8 cellular contexts compared by ENCODE assay signal in genomic region chr7:99137418-99138180, GRCh38. TPM values are rescaled to one million over a fixed set of nuclear protein-coding genes. Genes with fewer than 3 reads are reported as not detected.
A peak's percentile ranks its signal among the peaks of the same experiment; 100 is the strongest.
DNase-seq lines count a peak whose midpoint lies in the region; ATAC-seq and TF ChIP-seq lines count a peak whose summit lies in the region.
"Had no signal": no experiment of that assay in that cellular context is flagged by ENCODE, and none has a peak within 500 bp of the region (broad histone marks: within the 10 kb centered on the region; RNA-seq: fewer than 3 reads in every experiment).

No MANE protein-coding gene starts in this region.

- H3K27me3 Mint-ChIP-seq in HFFc6 (ENCODE audit: insufficient read depth) (no peaks in the 10 kb centered on the region), chondrocyte (ENCODE audit: low read depth) (no peaks in the 10 kb centered on the region), immature natural killer cell (ENCODE audit: low read depth in 3 of 3) (peaks cover 0 to 6% (median 3%) of the 10 kb centered on the region in 3 donors)
- H3K27me3 Mint-ChIP-seq: activated CD8-positive, alpha-beta memory T cell treated with anti-CD3 and anti-CD28 coated beads, Interleukin-2, amount 10 ng/mL, durations not matched to agents 7 days and 5 days had no signal

- H3K4me1 ChIP-seq in thoracic aorta (ENCODE audit: control insufficient read depth in 1 of 2, low read depth in 2 of 2) (peaks cover 37 to 85% of the 10 kb centered on the region in 2 donors), mucosa of descending colon (ENCODE audit: low read depth) (peaks cover 26% of the 10 kb centered on the region)

- H3K36me3 Mint-ChIP-seq in HFFc6 (ENCODE audit: low read depth) (peaks cover 18% of the 10 kb centered on the region), chondrocyte (ENCODE audit: low read depth) (no peaks in the 10 kb centered on the region), immature natural killer cell (no peaks in the 10 kb centered on the region)

- peaks cover 79% of the 10 kb centered on the region for H3K4me1 Mint-ChIP-seq in HFFc6 (ENCODE audit: low read depth)
- peaks cover 80% of the 10 kb centered on the region for H3K4me1 Mint-ChIP-seq in chondrocyte (ENCODE audit: low read depth)
- peaks cover 56 to 85% of the 10 kb centered on the region in 2 donors for H3K4me1 Mint-ChIP-seq in immature natural killer cell

- H3K9me3 Mint-ChIP-seq in HFFc6: no peaks in the 10 kb centered on the region
- no peaks in the 10 kb centered on the region for H3K9me3 Mint-ChIP-seq in chondrocyte (ENCODE audit: low read depth)
- H3K9me3 Mint-ChIP-seq in immature natural killer cell: peaks cover 0 to 2% (median 0%) of the 10 kb centered on the region in 6 donors

- peak overlapping the region; percentile 59 to 99 for H3K27ac ChIP-seq in thoracic aorta

- ATAC-seq in thoracic aorta (ENCODE audit: insufficient number of reproducible peaks, low FRiP score, low read depth): no peak
- no peak for ATAC-seq in mucosa of descending colon
- ATAC-seq in HG03135 (IDR thresholded peaks at IDR 0.05; ENCODE audit: unreplicated experiment): no peak
- ATAC-seq: activated CD8-positive, alpha-beta memory T cell treated with anti-CD3 and anti-CD28 coated beads, Interleukin-2, amount 10 ng/mL, durations not matched to agents 7 days and 5 days had no signal

- H3K4me3 ChIP-seq in thoracic aorta: peak overlapping the region; percentile 50
- no peak overlapping the region for H3K4me3 ChIP-seq in mucosa of descending colon

- intact Hi-C loops in mucosa of descending colon (cut with DNase I, micrococcal nuclease): no loop called here

- H3K9me3 ChIP-seq in thoracic aorta: no peaks in the 10 kb centered on the region
- H3K9me3 ChIP-seq in mucosa of descending colon: no peaks in the 10 kb centered on the region

- DNase-seq in HFFc6 (peak; percentile 74), chondrocyte (ENCODE audit: low spot score) (no peak), islet precursor cell (peak; percentile 96), thoracic aorta (ENCODE audit: low spot score) (no peak), mucosa of descending colon (no peak), immature natural killer cell (no peak)
- DNase-seq: activated CD8-positive, alpha-beta memory T cell treated with anti-CD3 and anti-CD28 coated beads, Interleukin-2, amount 10 ng/mL, durations not matched to agents 7 days and 5 days had no signal

- H3K4me3 Mint-ChIP-seq in HFFc6: peak overlapping the region; percentile 85
- H3K4me3 Mint-ChIP-seq in chondrocyte (ENCODE audit: unreplicated experiment): peak overlapping the region; percentile 57
- no peak overlapping the region for H3K4me3 Mint-ChIP-seq in immature natural killer cell
- H3K4me3 Mint-ChIP-seq: activated CD8-positive, alpha-beta memory T cell treated with anti-CD3 and anti-CD28 coated beads, Interleukin-2, amount 10 ng/mL, durations not matched to agents 7 days and 5 days had no signal

- H3K36me3 ChIP-seq in thoracic aorta (no peaks in the 10 kb centered on the region), mucosa of descending colon (ENCODE audit: low read depth) (no peaks in the 10 kb centered on the region)

- TF ChIP-seq CTCF in HFFc6 (IDR thresholded peaks at IDR 0.05) (no peak), chondrocyte (IDR thresholded peaks at IDR 0.05) (peak; percentile 34), thoracic aorta (IDR thresholded peaks at IDR 0.05) (no peak), mucosa of descending colon (IDR thresholded peaks at IDR 0.05) (no peak)

- peak overlapping the region; percentile 75 for H3K27ac Mint-ChIP-seq in HFFc6
- H3K27ac Mint-ChIP-seq in chondrocyte (ENCODE audit: unreplicated experiment): peak overlapping the region; percentile 89
- no peak overlapping the region for H3K27ac Mint-ChIP-seq in immature natural killer cell
- H3K27ac Mint-ChIP-seq: activated CD8-positive, alpha-beta memory T cell treated with anti-CD3 and anti-CD28 coated beads, Interleukin-2, amount 10 ng/mL, durations not matched to agents 7 days and 5 days had no signal

- no peaks in the 10 kb centered on the region for H3K27me3 ChIP-seq in thoracic aorta (replicated peaks; ENCODE audit: insufficient read depth)

RNA-seq across cellular contexts. Expression of gene SMURF1, which starts 6.3 kb away (rescaled TPM):
- 10 to 100 TPM; 17.8 to 23.4 (median 21.3) TPM for total RNA-seq in HFFc6 (2021; fragmentation: NEBNext Ultra II Directional; extraction: Animal tissue kit (Norgen Biotek cat#: 25700))
- total RNA-seq in chondrocyte (28.2 to 32.2 TPM (median 30.2 TPM) in 3 replicates), thoracic aorta (10 to 100 TPM; 33.8 to 40.9 TPM), mucosa of descending colon (10 to 100 TPM; 28.4 to 36.0 (median 31.2) TPM)
- polyA plus RNA-seq in immature natural killer cell: 1 to 10 TPM in 2 of 3 donors, under 1 TPM in 1; 0.93 to 2.0 (median 1.2) TPM

Comparison
In these comparisons a context has a peak if more than half of its experiments do, and no peak if none do; other contexts are left out.
1. DNase-seq: peak in HFFc6 (single experiment) and islet precursor cell (single experiment); none in chondrocyte (single experiment), thoracic aorta (single experiment), mucosa of descending colon (0 of 3) and immature natural killer cell (0 of 3).
2. H3K27ac Mint-ChIP-seq: peak in HFFc6 (single experiment) and chondrocyte (single experiment); none in immature natural killer cell (0 of 6).
3. H3K4me3 Mint-ChIP-seq: peak in HFFc6 (single experiment) and chondrocyte (single experiment); none in immature natural killer cell (0 of 5).